Comparison of ENCODE assay signal across 8 cellular contexts in the genomic region with DNA sequence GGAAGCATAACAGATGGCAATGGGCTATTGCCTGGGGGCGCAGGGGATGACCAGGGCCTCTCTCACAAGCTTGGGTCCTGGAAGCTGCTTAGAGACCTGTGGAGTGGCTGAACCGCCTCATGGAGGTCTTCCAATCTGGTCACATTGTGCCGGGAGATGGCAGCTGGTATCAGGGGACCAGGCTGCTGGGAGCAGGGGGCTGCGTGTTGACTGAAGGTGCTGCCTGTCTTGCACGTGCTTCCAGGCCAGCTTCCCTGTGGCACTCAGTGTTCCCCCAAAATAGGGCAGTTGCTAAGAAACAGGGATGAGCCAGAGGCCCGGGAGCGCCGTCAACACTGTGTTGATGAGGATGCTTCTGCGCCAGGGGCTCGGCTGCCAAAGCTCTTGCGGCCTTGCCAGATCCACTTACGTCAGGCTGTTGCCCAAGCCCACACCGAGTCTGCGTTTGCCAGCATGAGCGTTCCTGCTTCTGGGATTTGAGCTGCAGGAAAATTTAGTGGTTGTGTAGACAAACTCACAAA. TPM values are rescaled to one million over a fixed set of nuclear protein-coding genes. Genes with fewer than 3 reads are reported as not detected.
DNase-seq lines count a peak whose midpoint lies in the region; ATAC-seq, FAIRE-seq and TF ChIP-seq lines count a peak whose summit lies in the region.

No MANE protein-coding gene starts in this region.

- H3K27ac ChIP-seq in liver (ENCODE audit: low read depth in 1 of 2, low read length in 2 of 2) (peak overlapping the region; percentile 22 to 69), HepG2 (ENCODE audit: extremely low read length, insufficient read depth, low read length) (no peak overlapping the region), muscle layer of duodenum (ENCODE audit: low read length) (peak overlapping the region; percentile 95)

- TF ChIP-seq CTCF in liver (IDR thresholded peaks at IDR 0.05; ENCODE audit: low read depth, low read length, missing input control) (no peak), HepG2 (CRISPR knock-in tag; IDR thresholded peaks at IDR 0.05) (no peak)

- no peak for TF ChIP-seq POLR2A in HepG2 (IDR thresholded peaks at IDR 0.05; ENCODE audit: insufficient read depth in 1 of 2, low read depth in 2 of 2, low read length in 2 of 2)

- H3K4me3 ChIP-seq in liver (ENCODE audit: low read depth in 1 of 3, low read length in 3 of 3) (no peak overlapping the region), HepG2 (replicated peaks in 1 of 3; ENCODE audit: insufficient read depth in 1 of 3, low read depth in 2 of 3, low read length in 3 of 3) (no peak overlapping the region), muscle layer of duodenum (ENCODE audit: low read depth in 1 of 2, low read length in 2 of 2) (peak overlapping the region in 1 of 2 donors; percentile 20)

- no peak for FAIRE-seq in HepG2 (lab: Jason Lieb, UNC)

- intact Hi-C loops in HepG2 (cut with micrococcal nuclease; ENCODE audit: unreplicated experiment) = no loop called here

- no TSS peak for BruUV-seq in HepG2 (replicated peaks; lab: Mats Ljungman, UMichigan)

- no peaks in the 10 kb centered on the region for H3K79me2 ChIP-seq in HepG2 (ENCODE audit: insufficient read depth, low read length)

- TF ChIP-seq EP300 in HepG2 (IDR thresholded peaks at IDR 0.05; ENCODE audit: low read depth in 2 of 2, low read length in 2 of 2) = no peak
- no peak for TF ChIP-seq EP300 in HepG2 (CRISPR knock-in tag; IDR thresholded peaks at IDR 0.05; ENCODE audit: borderline replicate concordance)

- no peak overlapping the region for H2AFZ ChIP-seq in HepG2 (ENCODE audit: low read length)

- H3K36me3 ChIP-seq in liver (ENCODE audit: control insufficient read depth in 4 of 4, insufficient read depth in 3 of 4, low read depth in 1 of 4, low read length in 3 of 4) = no peaks in the 10 kb centered on the region
- no peaks in the 10 kb centered on the region for H3K36me3 ChIP-seq in HepG2 (replicated peaks in 1 of 2; ENCODE audit: control insufficient read depth in 1 of 2, insufficient read depth in 2 of 2, low read length in 2 of 2)
- peaks cover 0 to under 1% of the 10 kb centered on the region in 2 donors for H3K36me3 ChIP-seq in muscle layer of duodenum (ENCODE audit: control insufficient read depth in 1 of 2, insufficient read depth in 2 of 2, low read length in 2 of 2)

- ATAC-seq in HepG2 (no peak), esophagus mucosa (peak; percentile 67), HG02973 (IDR thresholded peaks at IDR 0.05; ENCODE audit: unreplicated experiment) (no peak)

- POLR2A ChIA-PET in HepG2 (lab: Yijun Ruan, JAX) = no interaction called here

- DNase-seq in HepG2 (ENCODE audit: low spot score) (no peak), T-helper 2 cell (no peak), NCI-H2227 (lab: John Stamatoyannopoulos, UW; ENCODE audit: unreplicated experiment) (no peak)
- no peak for DNase-seq in effector CD8-positive, alpha-beta T cell (lab: John Stamatoyannopoulos, UW)

- H3K4me1 ChIP-seq in liver (ENCODE audit: control insufficient read depth in 4 of 4, insufficient read depth in 4 of 4, low read length in 3 of 4) (peaks cover 1 to 9% (median 4%) of the 10 kb centered on the region in 4 donors), HepG2 (ENCODE audit: insufficient read depth, low read length) (peaks cover 7% of the 10 kb centered on the region), muscle layer of duodenum (ENCODE audit: control insufficient read depth in 1 of 2, insufficient read depth in 2 of 2, low read length in 2 of 2) (peaks cover 32 to 51% of the 10 kb centered on the region in 2 donors)

- H3K9me3 ChIP-seq in liver (ENCODE audit: control insufficient read depth in 4 of 4, low read length in 3 of 4) (no peaks in the 10 kb centered on the region), HepG2 (ENCODE audit: low read length) (no peaks in the 10 kb centered on the region), muscle layer of duodenum (ENCODE audit: control insufficient read depth in 1 of 2, low read length in 2 of 2) (no peaks in the 10 kb centered on the region)

- in situ Hi-C loops in HepG2 (cut with HindIII; ENCODE audit: extremely low pct_ligation_motif_present, low pct_unique_long_range_greater_than_20kb) = no loop called here

- H4K20me1 ChIP-seq in HepG2 (ENCODE audit: insufficient read depth, low read length) = no peaks in the 10 kb centered on the region

- WGBS in liver = 47% methylated on average over 15 of the region's 15 CpGs
- 90% methylated on average over 8 of the region's 15 CpGs for WGBS in HepG2 (ENCODE audit: low lambda C conversion rate)

- H3K9ac ChIP-seq in liver (ENCODE audit: low read depth in 1 of 2, low read length in 2 of 2) = no peak overlapping the region
- H3K9ac ChIP-seq in HepG2 (ENCODE audit: insufficient read depth, low read depth, low read length) = no peak overlapping the region

- peak; percentile 28 to 46 for TF ChIP-seq RAD21 in liver (IDR thresholded peaks at IDR 0.05)
- no peak for TF ChIP-seq RAD21 in HepG2 (CRISPR knock-in tag; IDR thresholded peaks at IDR 0.05)

- no peak overlapping the region for H3K4me2 ChIP-seq in HepG2 (ENCODE audit: low read depth, low read length)

- H3K27me3 ChIP-seq in liver (ENCODE audit: control insufficient read depth in 4 of 4, insufficient read depth in 4 of 4, low read length in 3 of 4) (no peaks in the 10 kb centered on the region), HepG2 (ENCODE audit: control insufficient read depth in 1 of 2, insufficient read depth in 2 of 2, low read length in 2 of 2) (no peaks in the 10 kb centered on the region), muscle layer of duodenum (ENCODE audit: low read depth, low read length) (no peaks in the 10 kb centered on the region)

- CTCF ChIA-PET in HepG2 (lab: Yijun Ruan, JAX; ENCODE audit: low intra/inter-chr PET ratio, low total read pairs) = no interaction called here

TF ChIP-seq in liver, 16 proteins besides CTCF, POLR2A, EP300 and RAD21 (continues in another document):
- TF ChIP-seq, protein P1, sequence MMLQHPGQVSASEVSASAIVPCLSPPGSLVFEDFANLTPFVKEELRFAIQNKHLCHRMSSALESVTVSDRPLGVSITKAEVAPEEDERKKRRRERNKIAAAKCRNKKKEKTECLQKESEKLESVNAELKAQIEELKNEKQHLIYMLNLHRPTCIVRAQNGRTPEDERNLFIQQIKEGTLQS (IDR thresholded peaks at IDR 0.05) = no peak
- TF ChIP-seq FOXA2 (IDR thresholded peaks at IDR 0.05) (peak; percentile 35), TAF1 (conservative IDR thresholded peaks at IDR 0.05) (no peak), JUND (IDR thresholded peaks at IDR 0.05) (peak in 1 of 2 donors; percentile 68), RXRA (IDR thresholded peaks at IDR 0.05) (peak in 1 of 2 donors; percentile 56), HNF4G (IDR thresholded peaks at IDR 0.05) (no peak), HNF4A (conservative IDR thresholded peaks at IDR 0.05) (peak in 1 of 2 donors; percentile 55)
- TF ChIP-seq, protein P2, sequence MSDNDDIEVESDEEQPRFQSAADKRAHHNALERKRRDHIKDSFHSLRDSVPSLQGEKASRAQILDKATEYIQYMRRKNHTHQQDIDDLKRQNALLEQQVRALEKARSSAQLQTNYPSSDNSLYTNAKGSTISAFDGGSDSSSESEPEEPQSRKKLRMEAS (IDR thresholded peaks at IDR 0.05) = no peak

TF ChIP-seq in HepG2, 621 proteins besides CTCF, POLR2A, EP300 and RAD21 (continues in another document):
- TF ChIP-seq, protein P3, sequence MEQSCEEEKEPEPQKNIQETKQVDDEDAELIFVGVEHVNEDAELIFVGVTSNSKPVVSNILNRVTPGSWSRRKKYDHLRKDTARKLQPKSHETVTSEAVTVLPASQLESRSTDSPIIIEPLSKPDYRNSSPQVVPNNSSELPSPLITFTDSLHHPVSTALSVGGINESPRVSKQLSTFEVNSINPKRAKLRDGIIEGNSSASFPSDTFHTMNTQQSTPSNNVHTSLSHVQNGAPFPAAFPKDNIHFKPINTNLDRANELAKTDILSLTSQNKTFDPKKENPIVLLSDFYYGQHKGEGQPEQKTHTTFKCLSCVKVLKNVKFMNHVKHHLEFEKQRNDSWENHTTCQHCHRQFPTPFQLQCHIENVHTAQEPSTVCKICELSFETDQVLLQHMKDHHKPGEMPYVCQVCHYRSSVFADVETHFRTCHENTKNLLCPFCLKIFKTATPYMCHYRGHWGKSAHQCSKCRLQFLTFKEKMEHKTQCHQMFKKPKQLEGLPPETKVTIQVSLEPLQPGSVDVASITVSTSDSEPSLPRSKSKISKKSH (CRISPR knock-in tag; IDR thresholded peaks at IDR 0.05; ENCODE audit: borderline replicate concordance) = no peak
- no peak for TF ChIP-seq ZNF792 (CRISPR knock-in tag; IDR thresholded peaks at IDR 0.05)

RNA-seq across cellular contexts. Expression of a gene that starts 39.8 kb away (rescaled TPM):
- total RNA-seq in liver (1 to 10 TPM; 4.1 to 4.9 TPM), HepG2 (2016; rRNA removed; fragmentation: Illumina TruSeq; extraction: Trizol) (3.0 and 3.2 TPM in 2 replicates), esophagus mucosa (45.4 TPM)
- polyA plus RNA-seq in liver (1 to 10 TPM; 3.7 to 5.2 TPM), HepG2 (2011; rRNA removed) (2.4 and 2.9 TPM in 2 replicates)
- total RNA-seq in HepG2 (2016; cell fraction: cytosol; rRNA removed; fragmentation: Illumina TruSeq; extraction: Trizol; ENCODE audit: low read depth) = 1.2 and 1.3 TPM in 2 replicates
- total RNA-seq in HepG2 (2016; cell fraction: insoluble cytoplasmic fraction; rRNA removed; fragmentation: Illumina TruSeq; extraction: Trizol) = 2.3 and 2.7 TPM in 2 replicates
- 4.8 and 5.0 TPM in 2 replicates for total RNA-seq in HepG2 (2016; cell fraction: membrane; rRNA removed; fragmentation: Illumina TruSeq; extraction: Trizol)
- total RNA-seq in HepG2 (2016; cell fraction: nucleus; rRNA removed; fragmentation: Illumina TruSeq; extraction: Trizol) = 2.7 and 3.9 TPM in 2 replicates
- polyA plus RNA-seq in HepG2 (2011; cell fraction: cytosol; rRNA removed) = 1.5 and 2.1 TPM in 2 replicates
- polyA plus RNA-seq in HepG2 (2011; cell fraction: nucleus; rRNA removed) = 1.2 and 2.1 TPM in 2 replicates
- 1.8 and 2.5 TPM in 2 replicates for polyA plus RNA-seq in HepG2 (2012)
- 1.5 and 2.0 TPM in 2 replicates for polyA plus RNA-seq in HepG2 (2016; cell fraction: cytosol; fragmentation: Illumina TruSeq; extraction: Trizol; ENCODE audit: low read depth)
- polyA plus RNA-seq in HepG2 (2016; cell fraction: insoluble cytoplasmic fraction; fragmentation: Illumina TruSeq; extraction: Trizol; ENCODE audit: low read depth) = 4.0 and 4.7 TPM in 2 replicates
- 3.8 and 4.8 TPM in 2 replicates for polyA plus RNA-seq in HepG2 (2016; cell fraction: membrane; fragmentation: Illumina TruSeq; extraction: Trizol; ENCODE audit: low read depth)
- 3.9 and 4.5 TPM in 2 replicates for polyA plus RNA-seq in HepG2 (2016; cell fraction: nucleus; fragmentation: Illumina TruSeq; extraction: Trizol; ENCODE audit: insufficient read depth, low read depth)
- 5.5 and 9.6 TPM in 2 replicates for polyA minus RNA-seq in HepG2 (2011; rRNA and poly(A)+ RNA removed; ENCODE audit: low replicate concordance)
- polyA minus RNA-seq in HepG2 (2011; cell fraction: cytosol; rRNA and poly(A)+ RNA removed) = 3.2 and 3.3 TPM in 2 replicates
- 2.6 and 2.7 TPM in 2 replicates for polyA minus RNA-seq in HepG2 (2011; cell fraction: nucleus; rRNA and poly(A)+ RNA removed)
